Comparison of ENCODE assay signal across 2 cellular contexts in genomic region chr20:46111836-46112212, GRCh38.
A peak's percentile ranks its signal among the peaks of the same experiment; 100 is the strongest.
TF ChIP-seq lines count a peak whose summit lies in the region.

No MANE protein-coding gene starts in this region.

TF ChIP-seq in HepG2, 621 proteins besides CTCF, POLR2A, EP300 and RAD21:
- TF ChIP-seq NBN (conservative IDR thresholded peaks at IDR 0.05) (0 out of 2 replicates have a peak, but pooled peaks have one; percentile 24), NCOA2 (CRISPR knock-in tag; IDR thresholded peaks at IDR 0.05) (no peak)
TF ChIP-seq in HepG2: peak in this region for 1.

TF ChIP-seq in GM23338, 12 proteins besides CTCF, POLR2A, EP300 and RAD21:
- TF ChIP-seq ZNF331 (CRISPR knock-in tag; IDR thresholded peaks at IDR 0.05; ENCODE audit: low read depth), result no peak
- TF ChIP-seq NANOG (IDR thresholded peaks at IDR 0.05; ENCODE audit: borderline replicate concordance), result no peak
- no peak for TF ChIP-seq ETS1 (IDR thresholded peaks at IDR 0.05)
- TF ChIP-seq POLR2AphosphoS5 (IDR thresholded peaks at IDR 0.05; ENCODE audit: low read depth), result no peak
- TF ChIP-seq CREB1 (CRISPR knock-in tag; IDR thresholded peaks at IDR 0.05; ENCODE audit: low read depth), result no peak
- no peak for TF ChIP-seq ZNF462 (CRISPR knock-in tag; IDR thresholded peaks at IDR 0.05)
- TF ChIP-seq ZNF114 (CRISPR knock-in tag; IDR thresholded peaks at IDR 0.05), result no peak
- TF ChIP-seq EZH2phosphoT487 (IDR thresholded peaks at IDR 0.05; ENCODE audit: unreplicated experiment), result no peak
- no peak for TF ChIP-seq JUNB (IDR thresholded peaks at IDR 0.05; ENCODE audit: unreplicated experiment)
